Comparison of ENCODE assay signal across 25 cellular contexts in the genomic region with DNA sequence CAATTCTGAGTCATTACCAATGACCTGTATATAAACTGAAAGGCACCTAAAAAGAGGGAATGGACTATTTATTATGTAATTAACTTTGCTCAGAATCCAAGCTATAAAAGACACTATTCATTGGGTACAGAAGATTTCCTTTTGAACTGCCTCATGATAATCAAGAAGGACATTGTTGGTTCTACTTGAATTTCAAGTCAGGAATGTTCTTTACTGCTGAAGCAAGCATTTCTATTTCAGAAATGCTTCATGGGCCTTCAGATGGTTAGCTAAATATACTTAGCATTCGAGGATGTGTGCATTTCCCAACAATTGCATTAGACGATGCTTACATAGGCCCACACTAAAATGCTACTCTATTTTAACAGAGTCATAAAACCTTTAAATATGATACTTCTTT.
"Had no signal": no experiment of that assay in that cellular context is flagged by ENCODE, and none has a peak within 500 bp of the region (broad histone marks: within the 10 kb centered on the region; RNA-seq: fewer than 3 reads in every experiment).

No MANE protein-coding gene starts in this region.

- H3K27me3 Mint-ChIP-seq: activated CD8-positive, alpha-beta T cell treated with anti-CD3 and anti-CD28 coated beads for 36 hours; activated naive CD8-positive, alpha-beta T cell treated with anti-CD3 and anti-CD28 coated beads, Interleukin-2, amount 50 U/mL, for 24 hours had no signal

- H3K36me3 Mint-ChIP-seq: activated naive CD4-positive, alpha-beta T cell treated with anti-CD3 and anti-CD28 coated beads, Interleukin-2, amount 50 U/mL, for 72 hours had no signal

- H3K9ac ChIP-seq: SK-N-SH had no signal

- H3K4me3 Mint-ChIP-seq: activated CD4-positive, alpha-beta T cell treated with anti-CD3 and anti-CD28 coated beads for 36 hours; activated CD8-positive, alpha-beta T cell treated with anti-CD3 and anti-CD28 coated beads for 36 hours; activated naive CD8-positive, alpha-beta T cell treated with anti-CD3 and anti-CD28 coated beads, Interleukin-2, amount 50 U/mL, for 24 hours; activated T-cell treated with anti-CD3 and anti-CD28 coated beads, Interleukin-2, amount 50 U/mL, for 72 hours had no signal

- H3K4me2 ChIP-seq: SK-N-SH had no signal

- H3K27me3 ChIP-seq: brain microvascular endothelial cell had no signal

- H3K36me3 ChIP-seq: brain microvascular endothelial cell, WERI-Rb-1 had no signal

- ATAC-seq: activated CD4-positive, alpha-beta T cell treated with anti-CD3 and anti-CD28 coated beads for 36 hours; activated CD8-positive, alpha-beta T cell treated with anti-CD3 and anti-CD28 coated beads for 36 hours; activated naive CD4-positive, alpha-beta T cell treated with anti-CD3 and anti-CD28 coated beads, Interleukin-2, amount 50 U/mL, for 72 hours; activated naive CD8-positive, alpha-beta T cell treated with anti-CD3 and anti-CD28 coated beads, Interleukin-2, amount 50 U/mL, for 24 hours; activated T-cell treated with anti-CD3 and anti-CD28 coated beads, Interleukin-2, amount 50 U/mL, for 72 hours; K562; Panc1 had no signal

- H3K27ac ChIP-seq: brain microvascular endothelial cell, WERI-Rb-1 had no signal

- DNase-seq: activated CD4-positive, alpha-beta T cell treated with anti-CD3 and anti-CD28 coated beads for 36 hours; activated CD8-positive, alpha-beta memory T cell treated with anti-CD3 and anti-CD28 coated beads, Interleukin-2, amount 50 U/mL, for 4 hours; activated CD8-positive, alpha-beta T cell treated with anti-CD3 and anti-CD28 coated beads for 36 hours; activated effector memory CD4-positive, alpha-beta T cell treated with Interleukin-2 at 50 U/mL for 16 hours; activated naive CD4-positive, alpha-beta T cell; activated naive CD8-positive, alpha-beta T cell treated with anti-CD3 and anti-CD28 coated beads, Interleukin-2, amount 50 U/mL, for 24 hours; activated T-cell treated with anti-CD3 and anti-CD28 coated beads, Interleukin-2, amount 50 U/mL, for 72 hours; amniotic stem cell; brain microvascular endothelial cell; Karpas-422; NCI-H1105 treated with DMSO at 0.1 percent for 48 hours; NCI-H1436 treated with DMSO at 0.1 percent for 48 hours; NCI-H187; NCI-H2081; NCI-H510A treated with DMSO at 0.1 percent for 48 hours; NCI-H69; NK-92 treated with Interleukin-12 subunit alpha and Interleukin-12 subunit beta, amount 100 ng/mL, for 24 hours; OCI-M1; RPMI8226; SK-N-SH; T-helper 1 cell; WERI-Rb-1 had no signal

- H3K27ac Mint-ChIP-seq: activated CD4-positive, alpha-beta T cell treated with anti-CD3 and anti-CD28 coated beads for 36 hours; activated CD8-positive, alpha-beta T cell treated with anti-CD3 and anti-CD28 coated beads for 36 hours; activated naive CD4-positive, alpha-beta T cell treated with anti-CD3 and anti-CD28 coated beads, Interleukin-2, amount 50 U/mL, for 72 hours; activated naive CD8-positive, alpha-beta T cell treated with anti-CD3 and anti-CD28 coated beads, Interleukin-2, amount 50 U/mL, for 24 hours; activated T-cell treated with anti-CD3 and anti-CD28 coated beads, Interleukin-2, amount 50 U/mL, for 72 hours had no signal

- H3K4me3 ChIP-seq: K562 had no signal

- H3K4me1 Mint-ChIP-seq: activated CD4-positive, alpha-beta T cell treated with anti-CD3 and anti-CD28 coated beads for 36 hours; activated naive CD8-positive, alpha-beta T cell treated with anti-CD3 and anti-CD28 coated beads, Interleukin-2, amount 50 U/mL, for 24 hours had no signal

- H3K9me3 ChIP-seq: SK-N-SH had no signal

- H3K9me3 Mint-ChIP-seq: activated CD8-positive, alpha-beta T cell treated with anti-CD3 and anti-CD28 coated beads for 36 hours; activated naive CD4-positive, alpha-beta T cell treated with anti-CD3 and anti-CD28 coated beads, Interleukin-2, amount 50 U/mL, for 72 hours; activated naive CD8-positive, alpha-beta T cell treated with anti-CD3 and anti-CD28 coated beads, Interleukin-2, amount 50 U/mL, for 24 hours; activated T-cell treated with anti-CD3 and anti-CD28 coated beads, Interleukin-2, amount 50 U/mL, for 72 hours had no signal
